ENCODE assay signal across 1 cellular context in the genomic region with DNA sequence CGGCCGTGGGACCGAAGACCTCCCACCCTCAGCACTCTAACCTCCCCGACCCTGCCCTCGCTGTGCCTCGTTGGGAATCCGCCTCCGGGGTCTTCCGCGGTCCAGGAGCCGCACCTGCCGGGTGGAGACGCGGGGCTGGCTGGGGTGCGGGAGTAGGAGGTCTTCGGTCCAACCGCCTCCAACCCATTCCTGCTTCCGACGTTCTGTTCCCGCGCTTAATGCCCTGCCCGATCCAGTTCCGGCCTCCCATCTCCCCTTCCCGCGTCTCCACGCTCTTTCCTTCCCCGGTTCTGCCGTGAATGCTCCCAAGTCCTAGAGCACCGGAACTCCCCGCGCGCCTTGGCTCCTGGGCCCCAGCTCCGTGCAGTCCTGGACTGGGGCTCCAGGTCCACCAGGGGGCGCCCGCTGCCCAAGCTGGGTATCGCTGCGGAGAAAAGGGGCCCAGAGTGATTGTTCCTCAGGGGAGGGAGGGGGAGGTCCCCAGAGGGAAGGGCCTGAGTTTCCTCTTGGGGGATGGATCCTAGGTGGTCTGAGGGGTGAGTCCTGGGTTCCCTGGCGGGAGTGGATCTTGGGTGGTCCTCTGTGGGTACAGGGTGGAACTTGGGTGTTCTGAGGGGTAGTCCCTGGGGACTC.
TF ChIP-seq lines count a peak whose summit lies in the region.

No MANE protein-coding gene starts in this region.

TF ChIP-seq in K562, 482 proteins besides CTCF, POLR2A, EP300 and RAD21 (continued from another document and continues in another):
- TF ChIP-seq, protein P1, sequence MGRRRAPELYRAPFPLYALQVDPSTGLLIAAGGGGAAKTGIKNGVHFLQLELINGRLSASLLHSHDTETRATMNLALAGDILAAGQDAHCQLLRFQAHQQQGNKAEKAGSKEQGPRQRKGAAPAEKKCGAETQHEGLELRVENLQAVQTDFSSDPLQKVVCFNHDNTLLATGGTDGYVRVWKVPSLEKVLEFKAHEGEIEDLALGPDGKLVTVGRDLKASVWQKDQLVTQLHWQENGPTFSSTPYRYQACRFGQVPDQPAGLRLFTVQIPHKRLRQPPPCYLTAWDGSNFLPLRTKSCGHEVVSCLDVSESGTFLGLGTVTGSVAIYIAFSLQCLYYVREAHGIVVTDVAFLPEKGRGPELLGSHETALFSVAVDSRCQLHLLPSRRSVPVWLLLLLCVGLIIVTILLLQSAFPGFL (CRISPR knock-in tag; IDR thresholded peaks at IDR 0.05), result no peak
- TF ChIP-seq CTCFL (IDR thresholded peaks at IDR 0.05; ENCODE audit: borderline replicate concordance, insufficient read depth, low read depth, low read length, poor library complexity, severe bottlenecking), result no peak
- TF ChIP-seq, protein P2, sequence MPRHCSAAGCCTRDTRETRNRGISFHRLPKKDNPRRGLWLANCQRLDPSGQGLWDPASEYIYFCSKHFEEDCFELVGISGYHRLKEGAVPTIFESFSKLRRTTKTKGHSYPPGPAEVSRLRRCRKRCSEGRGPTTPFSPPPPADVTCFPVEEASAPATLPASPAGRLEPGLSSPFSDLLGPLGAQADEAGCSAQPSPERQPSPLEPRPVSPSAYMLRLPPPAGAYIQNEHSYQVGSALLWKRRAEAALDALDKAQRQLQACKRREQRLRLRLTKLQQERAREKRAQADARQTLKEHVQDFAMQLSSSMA (CRISPR knock-in tag; IDR thresholded peaks at IDR 0.05), result no peak
- no peak for TF ChIP-seq TFE3 (CRISPR knock-in tag; IDR thresholded peaks at IDR 0.05)
- TF ChIP-seq, protein P3, sequence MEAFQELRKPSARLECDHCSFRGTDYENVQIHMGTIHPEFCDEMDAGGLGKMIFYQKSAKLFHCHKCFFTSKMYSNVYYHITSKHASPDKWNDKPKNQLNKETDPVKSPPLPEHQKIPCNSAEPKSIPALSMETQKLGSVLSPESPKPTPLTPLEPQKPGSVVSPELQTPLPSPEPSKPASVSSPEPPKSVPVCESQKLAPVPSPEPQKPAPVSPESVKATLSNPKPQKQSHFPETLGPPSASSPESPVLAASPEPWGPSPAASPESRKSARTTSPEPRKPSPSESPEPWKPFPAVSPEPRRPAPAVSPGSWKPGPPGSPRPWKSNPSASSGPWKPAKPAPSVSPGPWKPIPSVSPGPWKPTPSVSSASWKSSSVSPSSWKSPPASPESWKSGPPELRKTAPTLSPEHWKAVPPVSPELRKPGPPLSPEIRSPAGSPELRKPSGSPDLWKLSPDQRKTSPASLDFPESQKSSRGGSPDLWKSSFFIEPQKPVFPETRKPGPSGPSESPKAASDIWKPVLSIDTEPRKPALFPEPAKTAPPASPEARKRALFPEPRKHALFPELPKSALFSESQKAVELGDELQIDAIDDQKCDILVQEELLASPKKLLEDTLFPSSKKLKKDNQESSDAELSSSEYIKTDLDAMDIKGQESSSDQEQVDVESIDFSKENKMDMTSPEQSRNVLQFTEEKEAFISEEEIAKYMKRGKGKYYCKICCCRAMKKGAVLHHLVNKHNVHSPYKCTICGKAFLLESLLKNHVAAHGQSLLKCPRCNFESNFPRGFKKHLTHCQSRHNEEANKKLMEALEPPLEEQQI (IDR thresholded peaks at IDR 0.05), result no peak
- no peak for TF ChIP-seq SFPQ (IDR thresholded peaks at IDR 0.05; ENCODE audit: low read depth, low read length)
- peak; percentile 80 for TF ChIP-seq POLR2G (IDR thresholded peaks at IDR 0.05; ENCODE audit: low read depth, low read length)
- peak; percentile 59; the same call in 1 of the 2 replicates for TF ChIP-seq REST (CRISPR knock-in tag; IDR thresholded peaks at IDR 0.05; ENCODE audit: low read depth)
- TF ChIP-seq ELK1 (CRISPR knock-in tag; IDR thresholded peaks at IDR 0.05), result no peak
- peak; percentile 87 for TF ChIP-seq TFAP4 (CRISPR knock-in tag; IDR thresholded peaks at IDR 0.05; ENCODE audit: borderline replicate concordance)
- TF ChIP-seq RBM22 (IDR thresholded peaks at IDR 0.05; ENCODE audit: low read depth, low read length, poor library complexity, severe bottlenecking), result no peak
- no peak for TF ChIP-seq ZNF589 (CRISPR knock-in tag; IDR thresholded peaks at IDR 0.05; ENCODE audit: low read depth)
- TF ChIP-seq JUN (IDR thresholded peaks at IDR 0.05; ENCODE audit: borderline replicate concordance, low read depth, low read length), result 0 out of 2 replicates have a peak, but pooled peaks have one; percentile 44
- no peak for TF ChIP-seq JUN (CRISPR knock-in tag; IDR thresholded peaks at IDR 0.05; ENCODE audit: borderline replicate concordance)
- no peak for TF ChIP-seq ZNF280B (CRISPR knock-in tag; IDR thresholded peaks at IDR 0.05)
- no peak for TF ChIP-seq ZNF3 (CRISPR knock-in tag; IDR thresholded peaks at IDR 0.05)
- TF ChIP-seq SPI1 (IDR thresholded peaks at IDR 0.05; ENCODE audit: borderline replicate concordance, low read depth, low read length), result no peak
- TF ChIP-seq ELK3 (CRISPR knock-in tag; IDR thresholded peaks at IDR 0.05), result no peak
- TF ChIP-seq ZC3H11A (IDR thresholded peaks at IDR 0.05; ENCODE audit: low read depth, low read length), result 0 out of 2 replicates have a peak, but pooled peaks have one; percentile 53
- no peak for TF ChIP-seq IFI16 (CRISPR knock-in tag; IDR thresholded peaks at IDR 0.05)
